In the genomic region with DNA sequence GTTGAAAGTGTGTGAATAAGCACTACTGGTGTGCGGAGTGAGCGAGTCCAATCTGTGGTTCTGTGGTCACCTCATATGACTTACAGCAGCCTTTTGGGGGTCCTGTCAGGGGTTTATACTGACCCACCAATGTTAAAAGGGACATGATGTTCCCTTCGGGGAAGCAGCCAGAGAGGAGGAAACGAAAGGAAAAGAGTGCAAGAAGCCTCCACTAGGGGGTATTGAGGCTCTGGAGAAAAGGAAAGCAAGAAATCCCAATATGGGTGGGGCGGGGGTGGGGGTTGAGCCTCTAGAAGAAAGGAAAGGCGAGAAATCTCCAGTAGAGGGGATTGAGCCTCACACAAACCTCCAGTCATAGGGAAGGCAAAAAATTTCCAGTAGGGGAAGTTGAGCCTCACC, we compare ENCODE assay signal across 20 cellular contexts.
"Had no signal": no experiment of that assay in that cellular context is flagged by ENCODE, and none has a peak within 500 bp of the region (broad histone marks: within the 10 kb centered on the region; RNA-seq: fewer than 3 reads in every experiment).

No MANE protein-coding gene starts in this region.

- H3K4me3 Mint-ChIP-seq: activated CD4-positive, alpha-beta T cell treated with anti-CD3 and anti-CD28 coated beads for 36 hours; activated CD8-positive, alpha-beta T cell treated with anti-CD3 and anti-CD28 coated beads for 36 hours; activated naive CD4-positive, alpha-beta T cell treated with anti-CD3 and anti-CD28 coated beads, Interleukin-2, amount 10 ng/mL, durations not matched to agents 7 days and 5 days; activated naive CD8-positive, alpha-beta T cell treated with anti-CD3 and anti-CD28 coated beads for 36 hours; activated T-cell treated with anti-CD3 and anti-CD28 coated beads, Interleukin-2, amount 50 U/mL, for 72 hours; T-helper 1 cell treated with Interleukin-12 subunit alpha and Interleukin-12 subunit beta and Interleukin-4 antibody, amounts not matched to agents 30 μg/mL and 1 μg/mL, for 36 hours had no signal

- H3K36me3 Mint-ChIP-seq: activated naive CD4-positive, alpha-beta T cell treated with anti-CD3 and anti-CD28 coated beads, Interleukin-2, amount 10 ng/mL, durations not matched to agents 7 days and 5 days had no signal

- H3K4me1 Mint-ChIP-seq: activated CD4-positive, alpha-beta T cell treated with anti-CD3 and anti-CD28 coated beads for 36 hours; activated naive CD4-positive, alpha-beta T cell treated with anti-CD3 and anti-CD28 coated beads, Interleukin-2, amount 10 ng/mL, durations not matched to agents 7 days and 5 days; activated naive CD8-positive, alpha-beta T cell treated with anti-CD3 and anti-CD28 coated beads for 36 hours had no signal

- H3K27ac Mint-ChIP-seq: activated CD4-positive, alpha-beta T cell treated with anti-CD3 and anti-CD28 coated beads for 36 hours; activated CD8-positive, alpha-beta T cell treated with anti-CD3 and anti-CD28 coated beads for 36 hours; activated naive CD4-positive, alpha-beta T cell treated with anti-CD3 and anti-CD28 coated beads, Interleukin-2, amount 10 ng/mL, durations not matched to agents 7 days and 5 days; activated naive CD8-positive, alpha-beta T cell treated with anti-CD3 and anti-CD28 coated beads for 36 hours; activated T-cell treated with anti-CD3 and anti-CD28 coated beads, Interleukin-2, amount 50 U/mL, for 72 hours; activated T-helper 2 cell treated with anti-CD3 and anti-CD28 coated beads, Interferon-gamma antibody, Interleukin-2, Interleukin-4, amounts not matched to agents 10 μg/mL and 5 μg/mL and 100 μg/mL, durations not matched to agents 14 hours and 24 hours and 36 hours; T-helper 1 cell treated with Interleukin-12 subunit alpha and Interleukin-12 subunit beta and Interleukin-4 antibody, amounts not matched to agents 30 μg/mL and 1 μg/mL, for 36 hours had no signal

- H3K27me3 Mint-ChIP-seq: activated naive CD4-positive, alpha-beta T cell treated with anti-CD3 and anti-CD28 coated beads, Interleukin-2, amount 10 ng/mL, durations not matched to agents 7 days and 5 days had no signal

- DNase-seq: activated CD4-positive, alpha-beta T cell treated with anti-CD3 and anti-CD28 coated beads for 36 hours; activated CD8-positive, alpha-beta memory T cell treated with anti-CD3 and anti-CD28 coated beads, Interleukin-2, amount 50 U/mL, for 4 hours; activated CD8-positive, alpha-beta T cell treated with anti-CD3 and anti-CD28 coated beads for 36 hours; activated gamma-delta T cell treated with Interleukin-2 at 50 U/mL for 16 hours; activated naive CD4-positive, alpha-beta T cell treated with anti-CD3 and anti-CD28 coated beads, Interleukin-2, amount 10 ng/mL, durations not matched to agents 7 days and 5 days; activated naive CD8-positive, alpha-beta T cell treated with anti-CD3 and anti-CD28 coated beads for 36 hours; activated T-cell treated with anti-CD3 and anti-CD28 coated beads, Interleukin-2, amount 50 U/mL, for 72 hours; brain microvascular endothelial cell; KG1; NCI-H1092; NCI-H1417; NCI-H1930; NCI-H2171; NCI-H2227 treated with DMSO at 0.1 percent for 48 hours; NCI-H446 treated with DMSO at 0.1 percent for 48 hours; NCI-H524 treated with DMSO at 0.1 percent for 48 hours; NCI-H774; SK-N-SH had no signal
